ENCODE assay signal across 8 cellular contexts in genomic region chr4:69831646-69832325, GRCh38. TPM values are rescaled to one million over a fixed set of nuclear protein-coding genes. Genes with fewer than 3 reads are reported as not detected.
A peak's percentile ranks its signal among the peaks of the same experiment; 100 is the strongest.
DNase-seq lines count a peak whose midpoint lies in the region; ATAC-seq, FAIRE-seq and TF ChIP-seq lines count a peak whose summit lies in the region.

No MANE protein-coding gene starts in this region.

- DNase-seq in PC-3 (no peak), HepG2 (ENCODE audit: low spot score) (peak; percentile 6), Karpas-422 (no peak), NCI-H1930 (lab: John Stamatoyannopoulos, UW) (no peak), DMS114 treated with DMSO at 0.1 percent for 48 hours (lab: John Stamatoyannopoulos, UW; ENCODE audit: unreplicated experiment) (no peak), SK-N-DZ (ENCODE audit: low spot score) (no peak)

- in situ Hi-C loops in HepG2 (cut with HindIII; ENCODE audit: extremely low pct_ligation_motif_present, low pct_unique_long_range_greater_than_20kb), result loop anchor here (5.0 kb wide), 1 partner anchor 351 kb away; no protein-coding TSS in a partner anchor

- ATAC-seq in GM18907 (IDR thresholded peaks at IDR 0.05; ENCODE audit: unreplicated experiment) (peak; percentile 94), HG02840 (IDR thresholded peaks at IDR 0.05; ENCODE audit: low FRiP score, unreplicated experiment) (peak; percentile 86), PC-3 (no peak), HepG2 (peak; percentile 32)

- no peak for TF ChIP-seq CTCF in PC-3 (conservative IDR thresholded peaks at IDR 0.05; ENCODE audit: low read depth, low read length)
- TF ChIP-seq CTCF in HepG2 (CRISPR knock-in tag; IDR thresholded peaks at IDR 0.05), result peak; percentile 32

- CTCF ChIA-PET in PC-3 (lab: Charles Lee), result no interaction called here
- CTCF ChIA-PET in HepG2 (lab: Yijun Ruan, JAX; ENCODE audit: low intra/inter-chr PET ratio, low total read pairs), result interaction anchor here (1.9 kb wide), 1 partner anchor 142 kb away, joined by 6 read pairs; no protein-coding TSS in a partner anchor

- H3F3A ChIP-seq in PC-3 (ENCODE audit: low read length, unreplicated experiment), result no peaks in the 10 kb centered on the region

- no peaks in the 10 kb centered on the region for H4K20me1 ChIP-seq in PC-3 (ENCODE audit: low read length)
- no peaks in the 10 kb centered on the region for H4K20me1 ChIP-seq in HepG2 (ENCODE audit: insufficient read depth, low read length)
- no peaks in the 10 kb centered on the region for H4K20me1 ChIP-seq in Karpas-422 (ENCODE audit: insufficient read depth, low read depth, low read length)

- H3K4me2 ChIP-seq in PC-3 (ENCODE audit: low read length) (peak overlapping the region; percentile 51; the same call in 1 of the 2 replicates), HepG2 (ENCODE audit: low read depth, low read length) (peak overlapping the region; percentile 68), Karpas-422 (ENCODE audit: low read depth, low read length, poor library complexity, severe bottlenecking) (no peak overlapping the region)

- 86% methylated on average over 16 of the region's 16 CpGs for WGBS in HepG2 (ENCODE audit: low lambda C conversion rate)

- H3K36me3 ChIP-seq in PC-3 (ENCODE audit: low read depth, low read length) (no peaks in the 10 kb centered on the region), HepG2 (replicated peaks in 1 of 2; ENCODE audit: control insufficient read depth in 1 of 2, insufficient read depth in 2 of 2, low read length in 2 of 2) (no peaks in the 10 kb centered on the region), Karpas-422 (ENCODE audit: insufficient read depth, low read length) (no peaks in the 10 kb centered on the region)

- H3K9ac ChIP-seq in PC-3 (ENCODE audit: low read length), result no peak overlapping the region
- H3K9ac ChIP-seq in HepG2 (ENCODE audit: insufficient read depth, low read depth, low read length), result peak overlapping the region; percentile 73
- no peak overlapping the region for H3K9ac ChIP-seq in Karpas-422 (ENCODE audit: low read length)

- TF ChIP-seq POLR2A in HepG2 (IDR thresholded peaks at IDR 0.05; ENCODE audit: insufficient read depth in 1 of 2, low read depth in 2 of 2, low read length in 2 of 2), result no peak

- POLR2A ChIA-PET in PC-3 (lab: Charles Lee; ENCODE audit: unreplicated experiment) (no interaction called here), HepG2 (lab: Yijun Ruan, JAX) (interaction anchor here (1.2 to 4.0 kb wide), 5 partner anchors 8 to 350 kb away, joined by 3 to 56 read pairs (median 11); partner anchors contain the start of gene SULT1E1)

- TF ChIP-seq EP300 in HepG2 (IDR thresholded peaks at IDR 0.05; ENCODE audit: low read depth in 2 of 2, low read length in 2 of 2) (no peak), HepG2 (CRISPR knock-in tag; IDR thresholded peaks at IDR 0.05; ENCODE audit: borderline replicate concordance) (no peak)

- no peaks in the 10 kb centered on the region for H3K9me2 ChIP-seq in PC-3 (replicated peaks; ENCODE audit: low read length)
- no peaks in the 10 kb centered on the region for H3K9me2 ChIP-seq in Karpas-422 (replicated peaks; ENCODE audit: insufficient read depth, low read length)

- no peak overlapping the region for H3K27ac ChIP-seq in PC-3 (ENCODE audit: low read length)
- H3K27ac ChIP-seq in HepG2 (ENCODE audit: extremely low read length, insufficient read depth, low read length), result peak overlapping the region; percentile 93
- H3K27ac ChIP-seq in Karpas-422 (ENCODE audit: low read length), result no peak overlapping the region

- no peak for FAIRE-seq in HepG2 (lab: Jason Lieb, UNC)

- H3K9me3 ChIP-seq in PC-3 (ENCODE audit: low read length), result no peaks in the 10 kb centered on the region
- H3K9me3 ChIP-seq in HepG2 (ENCODE audit: low read length), result peaks cover 5% of the 10 kb centered on the region; the same call in 1 of the 2 replicates
- no peaks in the 10 kb centered on the region for H3K9me3 ChIP-seq in Karpas-422 (ENCODE audit: low read length)

- TF ChIP-seq RAD21 in HepG2 (CRISPR knock-in tag; IDR thresholded peaks at IDR 0.05), result no peak

- BruUV-seq in PC-3 (replicated peaks; lab: Mats Ljungman, UMichigan) (no TSS peak), HepG2 (replicated peaks; lab: Mats Ljungman, UMichigan) (TSS peak; percentile 80)

- H3K4me3 ChIP-seq in PC-3 (ENCODE audit: low read length), result no peak overlapping the region
- peak overlapping the region in 1 of 3 experiments; percentile 36; a peak in 1 of 6 replicates for H3K4me3 ChIP-seq in HepG2 (replicated peaks in 1 of 3; ENCODE audit: insufficient read depth in 1 of 3, low read depth in 2 of 3, low read length in 3 of 3)
- no peak overlapping the region for H3K4me3 ChIP-seq in Karpas-422 (ENCODE audit: low read length)

- H3K79me2 ChIP-seq in PC-3 (ENCODE audit: low read length), result no peaks in the 10 kb centered on the region
- peaks cover 3% of the 10 kb centered on the region for H3K79me2 ChIP-seq in HepG2 (ENCODE audit: insufficient read depth, low read length)
- no peaks in the 10 kb centered on the region for H3K79me2 ChIP-seq in Karpas-422 (ENCODE audit: low read length)

- peaks cover 12% of the 10 kb centered on the region for H3K4me1 ChIP-seq in PC-3 (ENCODE audit: insufficient read depth, low read length)
- H3K4me1 ChIP-seq in HepG2 (ENCODE audit: insufficient read depth, low read length), result peaks cover 83% of the 10 kb centered on the region
- no peaks in the 10 kb centered on the region for H3K4me1 ChIP-seq in Karpas-422 (ENCODE audit: low read length)

- no peak overlapping the region for H2AFZ ChIP-seq in PC-3 (ENCODE audit: low read length)
- no peak overlapping the region for H2AFZ ChIP-seq in HepG2 (ENCODE audit: low read length)
- H2AFZ ChIP-seq in Karpas-422 (ENCODE audit: low read length), result no peak overlapping the region

- H3K27me3 ChIP-seq in PC-3 (ENCODE audit: low read length) (no peaks in the 10 kb centered on the region), HepG2 (ENCODE audit: control insufficient read depth in 1 of 2, insufficient read depth in 2 of 2, low read length in 2 of 2) (no peaks in the 10 kb centered on the region), Karpas-422 (ENCODE audit: low read length) (no peaks in the 10 kb centered on the region)

- intact Hi-C loops in PC-3 (cut with micrococcal nuclease) (no loop called here), HepG2 (cut with micrococcal nuclease; ENCODE audit: unreplicated experiment) (loop anchor here (1.0 to 2.0 kb wide), 3 partner anchors 8 to 351 kb away; no protein-coding TSS in a partner anchor)

TF ChIP-seq in HepG2, 621 proteins besides CTCF, POLR2A, EP300 and RAD21 (continues in another document):
- TF ChIP-seq MIXL1 (CRISPR knock-in tag; IDR thresholded peaks at IDR 0.05), result no peak
- TF ChIP-seq ZNF703 (CRISPR knock-in tag; IDR thresholded peaks at IDR 0.05; ENCODE audit: borderline replicate concordance), result no peak
- TF ChIP-seq, protein P1, sequence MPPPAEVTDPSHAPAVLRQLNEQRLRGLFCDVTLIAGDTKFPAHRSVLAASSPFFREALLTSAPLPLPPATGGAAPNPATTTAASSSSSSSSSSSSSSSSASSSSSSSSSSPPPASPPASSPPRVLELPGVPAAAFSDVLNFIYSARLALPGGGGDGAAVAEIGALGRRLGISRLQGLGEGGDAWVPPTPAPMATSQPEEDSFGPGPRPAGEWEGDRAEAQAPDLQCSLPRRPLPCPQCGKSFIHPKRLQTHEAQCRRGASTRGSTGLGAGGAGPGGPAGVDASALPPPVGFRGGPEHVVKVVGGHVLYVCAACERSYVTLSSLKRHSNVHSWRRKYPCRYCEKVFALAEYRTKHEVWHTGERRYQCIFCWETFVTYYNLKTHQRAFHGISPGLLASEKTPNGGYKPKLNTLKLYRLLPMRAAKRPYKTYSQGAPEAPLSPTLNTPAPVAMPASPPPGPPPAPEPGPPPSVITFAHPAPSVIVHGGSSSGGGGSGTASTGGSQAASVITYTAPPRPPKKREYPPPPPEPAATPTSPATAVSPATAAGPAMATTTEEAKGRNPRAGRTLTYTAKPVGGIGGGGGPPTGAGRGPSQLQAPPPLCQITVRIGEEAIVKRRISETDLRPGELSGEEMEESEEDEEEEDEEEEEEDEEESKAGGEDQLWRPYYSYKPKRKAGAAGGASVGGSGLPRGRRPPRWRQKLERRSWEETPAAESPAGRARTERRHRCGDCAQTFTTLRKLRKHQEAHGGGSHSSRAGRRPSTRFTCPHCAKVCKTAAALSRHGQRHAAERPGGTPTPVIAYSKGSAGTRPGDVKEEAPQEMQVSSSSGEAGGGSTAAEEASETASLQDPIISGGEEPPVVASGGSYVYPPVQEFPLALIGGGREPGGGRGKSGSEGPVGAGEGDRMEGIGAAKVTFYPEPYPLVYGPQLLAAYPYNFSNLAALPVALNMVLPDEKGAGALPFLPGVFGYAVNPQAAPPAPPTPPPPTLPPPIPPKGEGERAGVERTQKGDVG (CRISPR knock-in tag; IDR thresholded peaks at IDR 0.05; ENCODE audit: borderline replicate concordance), result peak; percentile 71
- no peak for TF ChIP-seq TBX3 (IDR thresholded peaks at IDR 0.05; ENCODE audit: borderline replicate concordance)

RNA-seq across cellular contexts. Expression of gene SULT1E1, which starts 28.2 kb away (rescaled TPM):
- total RNA-seq in PC-3 (2014; rRNA removed) (not detected in 2 replicates), HepG2 (2016; rRNA removed; fragmentation: Illumina TruSeq; extraction: Trizol) (3.7 and 3.9 TPM in 2 replicates)
- 0.40 and 0.53 TPM in 2 replicates for total RNA-seq in HepG2 (2016; cell fraction: cytosol; rRNA removed; fragmentation: Illumina TruSeq; extraction: Trizol; ENCODE audit: low read depth)
- 2.9 and 4.2 TPM in 2 replicates for total RNA-seq in HepG2 (2016; cell fraction: insoluble cytoplasmic fraction; rRNA removed; fragmentation: Illumina TruSeq; extraction: Trizol)
- total RNA-seq in HepG2 (2016; cell fraction: membrane; rRNA removed; fragmentation: Illumina TruSeq; extraction: Trizol), result 0.99 and 1.1 TPM in 2 replicates
- 2.0 and 2.5 TPM in 2 replicates for total RNA-seq in HepG2 (2016; cell fraction: nucleus; rRNA removed; fragmentation: Illumina TruSeq; extraction: Trizol)
- 1.7 and 1.8 TPM in 2 replicates for polyA plus RNA-seq in HepG2 (2011; rRNA removed)
- 0.50 and 0.86 TPM in 2 replicates for polyA plus RNA-seq in HepG2 (2011; cell fraction: cytosol; rRNA removed)
- 1.5 and 2.0 TPM in 2 replicates for polyA plus RNA-seq in HepG2 (2011; cell fraction: nucleus; rRNA removed)
- polyA plus RNA-seq in HepG2 (2012), result 3.6 and 7.3 TPM in 2 replicates
- polyA plus RNA-seq in HepG2 (2016; cell fraction: cytosol; fragmentation: Illumina TruSeq; extraction: Trizol; ENCODE audit: low read depth), result 0.33 and 0.46 TPM in 2 replicates
- 2.9 and 3.1 TPM in 2 replicates for polyA plus RNA-seq in HepG2 (2016; cell fraction: insoluble cytoplasmic fraction; fragmentation: Illumina TruSeq; extraction: Trizol; ENCODE audit: low read depth)
- 0.50 and 0.54 TPM in 2 replicates for polyA plus RNA-seq in HepG2 (2016; cell fraction: membrane; fragmentation: Illumina TruSeq; extraction: Trizol; ENCODE audit: low read depth)
- polyA plus RNA-seq in HepG2 (2016; cell fraction: nucleus; fragmentation: Illumina TruSeq; extraction: Trizol; ENCODE audit: insufficient read depth, low read depth), result 2.4 and 4.4 TPM in 2 replicates
- polyA minus RNA-seq in HepG2 (2011; rRNA and poly(A)+ RNA removed; ENCODE audit: low replicate concordance), result 0.22 TPM in 1 of 2 replicates, not detected in the other
- 0.59 TPM in 1 of 2 replicates, not detected in the other for polyA minus RNA-seq in HepG2 (2011; cell fraction: cytosol; rRNA and poly(A)+ RNA removed)
- polyA minus RNA-seq in HepG2 (2011; cell fraction: nucleus; rRNA and poly(A)+ RNA removed), result 1.5 and 2.7 TPM in 2 replicates
- total RNA-seq in Karpas-422 (2014; rRNA removed; shearing (Covaris generic); ENCODE audit: low replicate concordance), result not detected in 2 replicates
- polyA plus RNA-seq in SK-N-DZ (2014; cell fraction: cytosol; rRNA removed), result not detected in 2 replicates
- polyA plus RNA-seq in SK-N-DZ (2014; cell fraction: nucleus; rRNA removed), result not detected in 2 replicates
